9 cellular contexts compared by ENCODE assay signal in genomic region chr10:88979153-88979562, GRCh38. TPM values are rescaled to one million over a fixed set of nuclear protein-coding genes. Genes with fewer than 3 reads are reported as not detected.
DNase-seq lines count a peak whose midpoint lies in the region; ATAC-seq, FAIRE-seq and TF ChIP-seq lines count a peak whose summit lies in the region.
"Had no signal": no experiment of that assay in that cellular context is flagged by ENCODE, and none has a peak within 500 bp of the region (broad histone marks: within the 10 kb centered on the region; RNA-seq: fewer than 3 reads in every experiment).

No MANE protein-coding gene starts in this region.

- no peak overlapping the region for H3K27ac ChIP-seq in keratinocyte (ENCODE audit: control insufficient read depth, insufficient read depth, low read length)
- H3K27ac ChIP-seq in thoracic aorta = peak overlapping the region; percentile 89 to 93
- no peak overlapping the region for H3K27ac ChIP-seq in neuronal stem cell (replicated peaks; ENCODE audit: low read length)

- H2BK120ac ChIP-seq in neuronal stem cell (ENCODE audit: low read depth, low read length) = no peak overlapping the region

- H3K4me3 Mint-ChIP-seq in brain = peak overlapping the region in 2 of 5 experiments; percentile 1 to 4
- H3K4me3 Mint-ChIP-seq: activated naive CD8-positive, alpha-beta T cell treated with anti-CD3 and anti-CD28 coated beads, Interleukin-2, amount 10 ng/mL, durations not matched to agents 7 days and 5 days had no signal

- no peak overlapping the region for H3K4ac ChIP-seq in neuronal stem cell (ENCODE audit: low read length)

- peak overlapping the region in 3 of 5 experiments; percentile 11 to 81 (median 55) for H3K27ac Mint-ChIP-seq in brain
- H3K27ac Mint-ChIP-seq: activated naive CD8-positive, alpha-beta T cell treated with anti-CD3 and anti-CD28 coated beads, Interleukin-2, amount 10 ng/mL, durations not matched to agents 7 days and 5 days had no signal

- H4K20me1 ChIP-seq in keratinocyte (ENCODE audit: control insufficient read depth, extremely low read depth, insufficient read depth, low read length) = no peaks in the 10 kb centered on the region

- no peak overlapping the region for H3K18ac ChIP-seq in neuronal stem cell (ENCODE audit: low read length)

- H3K4me2 ChIP-seq in keratinocyte (ENCODE audit: control insufficient read depth, extremely low read depth, insufficient read depth, low read depth, low read length) = peak overlapping the region; percentile 44
- no peak overlapping the region for H3K4me2 ChIP-seq in neuronal stem cell (ENCODE audit: insufficient read depth, low read length, poor library complexity, severe bottlenecking)

- no peak overlapping the region for H4K91ac ChIP-seq in neuronal stem cell (ENCODE audit: low read depth, low read length, poor library complexity)

- no CpG with 5 or more reads among the region's 5 CpGs for WGBS in neuronal stem cell (ENCODE audit: extremely low coverage in 2 of 2, insufficient read length in 2 of 2, insufficient replicate concordance in 1 of 2), 2 donors

- peaks cover 0 to 2% (median 0%) of the 10 kb centered on the region in 5 experiments for H3K9me3 Mint-ChIP-seq in brain
- H3K9me3 Mint-ChIP-seq: activated naive CD8-positive, alpha-beta T cell treated with anti-CD3 and anti-CD28 coated beads, Interleukin-2, amount 10 ng/mL, durations not matched to agents 7 days and 5 days had no signal

- H3K4me1 Mint-ChIP-seq in brain = peaks cover 24% of the 10 kb centered on the region

- no peaks in the 10 kb centered on the region for H3K79me1 ChIP-seq in neuronal stem cell (ENCODE audit: low read depth, low read length)

- no peak overlapping the region for H3K14ac ChIP-seq in neuronal stem cell (ENCODE audit: low read length)

- no peaks in the 10 kb centered on the region for H3K27me3 Mint-ChIP-seq in brain
- H3K27me3 Mint-ChIP-seq: activated naive CD8-positive, alpha-beta T cell treated with anti-CD3 and anti-CD28 coated beads, Interleukin-2, amount 10 ng/mL, durations not matched to agents 7 days and 5 days had no signal

- peak; percentile 90 for FAIRE-seq in keratinocyte (lab: Jason Lieb, UNC)

- peak; percentile 55 for DNase-seq in HK-2 (ENCODE audit: unreplicated experiment)
- DNase-seq in keratinocyte (ENCODE audit: low read depth, low spot score) = peak; percentile 59
- DNase-seq in thoracic aorta (ENCODE audit: low spot score) = no peak
- no peak for DNase-seq in NCI-H2196 (lab: John Stamatoyannopoulos, UW; ENCODE audit: unreplicated experiment)
- DNase-seq in GM20000 (ENCODE audit: low spot score) = no peak
- DNase-seq in neuronal stem cell (ENCODE audit: low spot score) = no peak
- DNase-seq: activated naive CD8-positive, alpha-beta T cell treated with anti-CD3 and anti-CD28 coated beads, Interleukin-2, amount 10 ng/mL, durations not matched to agents 7 days and 5 days had no signal

- H3K4me1 ChIP-seq in keratinocyte (ENCODE audit: control insufficient read depth, extremely low read depth, insufficient read depth, low read length) (peaks cover 14% of the 10 kb centered on the region), thoracic aorta (ENCODE audit: control insufficient read depth in 1 of 2, low read depth in 2 of 2) (peaks cover 18 to 71% of the 10 kb centered on the region in 2 donors), neuronal stem cell (ENCODE audit: control insufficient read depth in 2 of 2, insufficient read depth in 1 of 2, low read depth in 1 of 2, low read length in 2 of 2) (no peaks in the 10 kb centered on the region)

- H4K8ac ChIP-seq in neuronal stem cell (ENCODE audit: low read depth, low read length) = no peak overlapping the region

- H3K9me3 ChIP-seq in keratinocyte (ENCODE audit: control insufficient read depth, low read depth, low read length) (no peaks in the 10 kb centered on the region), thoracic aorta (no peaks in the 10 kb centered on the region), neuronal stem cell (replicated peaks in 1 of 2; ENCODE audit: control insufficient read depth in 2 of 2, insufficient read depth in 1 of 2, low read depth in 1 of 2, low read length in 2 of 2) (no peaks in the 10 kb centered on the region)

- H3K27me3 ChIP-seq in keratinocyte (ENCODE audit: control insufficient read depth, extremely low read depth, insufficient read depth, low read length) = no peaks in the 10 kb centered on the region
- no peaks in the 10 kb centered on the region for H3K27me3 ChIP-seq in thoracic aorta (replicated peaks; ENCODE audit: insufficient read depth)
- H3K27me3 ChIP-seq in neuronal stem cell (ENCODE audit: control insufficient read depth in 3 of 3, insufficient read depth in 3 of 3, low read depth in 1 of 3, low read length in 3 of 3) = no peaks in the 10 kb centered on the region

- H2AFZ ChIP-seq in keratinocyte (ENCODE audit: control insufficient read depth, low read length) (no peak overlapping the region), neuronal stem cell (ENCODE audit: low read length) (no peak overlapping the region)

- H3K79me2 ChIP-seq in keratinocyte (ENCODE audit: control insufficient read depth, insufficient read depth, low read length) = no peaks in the 10 kb centered on the region

- no peak overlapping the region for H2BK15ac ChIP-seq in neuronal stem cell (ENCODE audit: low read length)

- H2BK5ac ChIP-seq in neuronal stem cell (ENCODE audit: low read length) = no peak overlapping the region

- no peak for TF ChIP-seq CTCF in brain (conservative IDR thresholded peaks at IDR 0.05)
- TF ChIP-seq CTCF in keratinocyte (optimal IDR thresholded peaks at IDR 0.05 in 1 of 3, IDR thresholded peaks at IDR 0.05 in 1 of 3, conservative IDR thresholded peaks at IDR 0.05 in 1 of 3; ENCODE audit: extremely low read depth in 1 of 3, insufficient read depth in 2 of 3, low read length in 3 of 3) = no peak
- no peak for TF ChIP-seq CTCF in thoracic aorta (IDR thresholded peaks at IDR 0.05)
- TF ChIP-seq CTCF in GM20000 (IDR thresholded peaks at IDR 0.05; ENCODE audit: extremely low read depth, missing control alignments) = no peak

- no peak overlapping the region for H3K4me3 ChIP-seq in keratinocyte (ENCODE audit: control insufficient read depth in 2 of 3, extremely low read depth in 1 of 3, insufficient read depth in 2 of 3, low read depth in 1 of 3, low read length in 3 of 3)
- H3K4me3 ChIP-seq in thoracic aorta = peak overlapping the region; percentile 48
- H3K4me3 ChIP-seq in neuronal stem cell (ENCODE audit: low read length in 2 of 2) = no peak overlapping the region

- no peak overlapping the region for H2AK5ac ChIP-seq in neuronal stem cell (ENCODE audit: low read depth, low read length)

- dilution Hi-C loops in keratinocyte (cut with MboI; ENCODE audit: extremely low pct_ligation_motif_present, low sequenced_read_pairs) = no loop called here

- H3K36me3 Mint-ChIP-seq in brain = no peaks in the 10 kb centered on the region

- no peak overlapping the region for H3K23ac ChIP-seq in neuronal stem cell (ENCODE audit: low read depth, low read length, poor library complexity)

- H3K36me3 ChIP-seq in keratinocyte (ENCODE audit: control insufficient read depth in 2 of 2, extremely low read depth in 1 of 2, insufficient read depth in 2 of 2, low read length in 2 of 2) (no peaks in the 10 kb centered on the region), thoracic aorta (no peaks in the 10 kb centered on the region), neuronal stem cell (replicated peaks in 1 of 2; ENCODE audit: control insufficient read depth in 2 of 2, insufficient read depth in 2 of 2, low read length in 2 of 2) (no peaks in the 10 kb centered on the region)

- no peak overlapping the region for H3K9ac ChIP-seq in keratinocyte (ENCODE audit: control insufficient read depth, extremely low read depth, insufficient read depth, low read length)
- H3K9ac ChIP-seq in neuronal stem cell (ENCODE audit: low read depth, low read length, poor library complexity) = no peak overlapping the region

- no peaks in the 10 kb centered on the region for H3K9me1 ChIP-seq in keratinocyte (ENCODE audit: control insufficient read depth, extremely low read depth, insufficient read depth, low read length)

- no peak overlapping the region for H2BK12ac ChIP-seq in neuronal stem cell (ENCODE audit: low read length)

- ATAC-seq in thoracic aorta (ENCODE audit: insufficient number of reproducible peaks, low FRiP score, low read depth) (no peak), HG02840 (IDR thresholded peaks at IDR 0.05; ENCODE audit: low FRiP score, unreplicated experiment) (no peak)

RNA-seq across cellular contexts. Expression of gene FAS, which starts 11.4 kb away (rescaled TPM):
- polyA plus RNA-seq in brain (ENCODE audit: insufficient read depth, low read depth, low replicate concordance) = 1.8 TPM
- 31.4 to 44.8 TPM (median 32.5 TPM) in 3 replicates for polyA plus RNA-seq in keratinocyte
- 17.5 TPM for polyA plus RNA-seq in keratinocyte (2011; ENCODE audit: low read depth)
- polyA plus RNA-seq in keratinocyte (2011; cell fraction: cytosol; rRNA removed) = 19.6 and 43.5 TPM in 2 replicates
- polyA plus RNA-seq in keratinocyte (2011; cell fraction: nucleus; rRNA removed) = 60.0 and 82.0 TPM in 2 replicates
- polyA plus RNA-seq in keratinocyte (2012; ENCODE audit: low replicate concordance) = 20.1 and 21.0 TPM in 2 replicates
- 3.7 to 38.8 TPM (median 26.8 TPM) in 3 replicates for polyA minus RNA-seq in keratinocyte
- polyA minus RNA-seq in keratinocyte (2011; cell fraction: cytosol; rRNA and poly(A)+ RNA removed) = 30.3 TPM
- polyA minus RNA-seq in keratinocyte (2011; cell fraction: nucleus; rRNA and poly(A)+ RNA removed) = 28.5 and 58.2 TPM in 2 replicates
- 10 to 100 TPM; 24.0 to 32.6 TPM for total RNA-seq in thoracic aorta
- polyA plus RNA-seq in neuronal stem cell (2013, experiment 1 of 2) = 6.8 TPM
- 7.4 TPM for polyA plus RNA-seq in neuronal stem cell (2013, experiment 2 of 2)

RNA-seq across cellular contexts. Expression of gene ACTA2, which starts 26.6 kb away (rescaled TPM):
- polyA plus RNA-seq in brain (ENCODE audit: insufficient read depth, low read depth, low replicate concordance) = 65.7 TPM
- 3.0 to 9.3 TPM (median 3.7 TPM) in 3 replicates for polyA plus RNA-seq in keratinocyte
- polyA plus RNA-seq in keratinocyte (2011; ENCODE audit: low read depth) = 4.7 TPM
- polyA plus RNA-seq in keratinocyte (2011; cell fraction: cytosol; rRNA removed) = 12.4 and 13.2 TPM in 2 replicates
- polyA plus RNA-seq in keratinocyte (2011; cell fraction: nucleus; rRNA removed) = 8.5 and 11.8 TPM in 2 replicates
- 10.9 and 14.3 TPM in 2 replicates for polyA plus RNA-seq in keratinocyte (2012; ENCODE audit: low replicate concordance)
- 6.2 to 12.6 TPM (median 8.3 TPM) in 3 replicates for polyA minus RNA-seq in keratinocyte
- 10.4 TPM for polyA minus RNA-seq in keratinocyte (2011; cell fraction: cytosol; rRNA and poly(A)+ RNA removed)
- 4.1 and 6.2 TPM in 2 replicates for polyA minus RNA-seq in keratinocyte (2011; cell fraction: nucleus; rRNA and poly(A)+ RNA removed)
- total RNA-seq in thoracic aorta = over 10,000 TPM in 1 of 2 donors, 1,000 to 10,000 TPM in 1; 4,797 to 12,240 TPM
- polyA plus RNA-seq in neuronal stem cell (2013, experiment 1 of 2) = 115 TPM
- 108 TPM for polyA plus RNA-seq in neuronal stem cell (2013, experiment 2 of 2)

Comparison
In these comparisons a context has a peak if more than half of its experiments do, and no peak if none do; other contexts are left out.
1. DNase-seq: peak in HK-2 (single experiment) and keratinocyte (single experiment); none in thoracic aorta (single experiment), NCI-H2196 (single experiment), GM20000 (single experiment) and neuronal stem cell (single experiment).
2. H3K27ac ChIP-seq: peak in thoracic aorta (2 of 2); none in keratinocyte (single experiment) and neuronal stem cell (single experiment).